ENCODE assay signal across 8 cellular contexts in genomic region chr13:44191504-44192171, GRCh38.
A peak's percentile ranks its signal among the peaks of the same experiment; 100 is the strongest.
DNase-seq lines count a peak whose midpoint lies in the region; ATAC-seq, FAIRE-seq and TF ChIP-seq lines count a peak whose summit lies in the region.

No MANE protein-coding gene starts in this region.

- H4K20me1 ChIP-seq in mammary epithelial cell (ENCODE audit: insufficient read depth, low read length), result no peaks in the 10 kb centered on the region

- peak overlapping the region; percentile 0 for H3K27ac Mint-ChIP-seq in T-helper 17 cell

- ATAC-seq in T-helper 17 cell (peak; percentile 86), HG03039 (IDR thresholded peaks at IDR 0.05; ENCODE audit: unreplicated experiment) (no peak)

- H3K9ac ChIP-seq in mammary epithelial cell (ENCODE audit: insufficient read depth, low read length), result no peak overlapping the region

- peaks cover 26% of the 10 kb centered on the region for H3K4me1 ChIP-seq in mammary epithelial cell (ENCODE audit: insufficient read depth, low read length)

- H3K4me2 ChIP-seq in mammary epithelial cell (ENCODE audit: insufficient read depth, low read depth, low read length), result no peak overlapping the region

- peaks cover 4% of the 10 kb centered on the region for H3K27me3 Mint-ChIP-seq in T-helper 17 cell

- dilution Hi-C loops in mammary epithelial cell (cut with HindIII; ENCODE audit: low sequenced_read_pairs), result no loop called here

- intact Hi-C loops in mammary epithelial cell (cut with micrococcal nuclease), result loop anchor here (1.0 to 2.0 kb wide), 2 partner anchors 121 to 245 kb away; no protein-coding TSS in a partner anchor

- BruUV-seq in mammary epithelial cell (replicated peaks; lab: Mats Ljungman, UMichigan), result no TSS peak

- TF ChIP-seq POLR2A in H54 (IDR thresholded peaks at IDR 0.05; ENCODE audit: low read depth, low read length), result no peak

- H3K27me3 ChIP-seq in mammary epithelial cell (ENCODE audit: insufficient read depth, low read length), result no peaks in the 10 kb centered on the region

- no peak overlapping the region for H3K4me3 ChIP-seq in mammary epithelial cell (replicated peaks in 1 of 3; ENCODE audit: insufficient read depth in 1 of 3, low read depth in 2 of 3, low read length in 3 of 3)

- H3K9me3 ChIP-seq in T-helper 17 cell (ENCODE audit: control insufficient read depth, low read length, poor library complexity, severe bottlenecking) (no peaks in the 10 kb centered on the region), mammary epithelial cell (replicated peaks; ENCODE audit: insufficient read depth, low read length) (no peaks in the 10 kb centered on the region)

- CTCF ChIA-PET in mammary epithelial cell (lab: Charles Lee; ENCODE audit: low non-redundant PET), result interaction anchor here (0.5 to 0.7 kb wide), 2 partner anchors 61 to 165 kb away, joined by 3 to 9 read pairs; no protein-coding TSS in a partner anchor

- peak; percentile 53 to 62 for TF ChIP-seq CTCF in mammary epithelial cell (conservative IDR thresholded peaks at IDR 0.05 in 1 of 2, IDR thresholded peaks at IDR 0.05 in 1 of 2; ENCODE audit: extremely low read depth in 1 of 2, insufficient read depth in 1 of 2, low read depth in 1 of 2, low read length in 2 of 2)

- peaks cover 13% of the 10 kb centered on the region for H3K4me1 Mint-ChIP-seq in T-helper 17 cell

- H3K27ac ChIP-seq in mammary epithelial cell (ENCODE audit: insufficient read depth, low read depth, low read length), result no peak overlapping the region

- H3K4me3 Mint-ChIP-seq in T-helper 17 cell, result no peak overlapping the region

- H3K79me2 ChIP-seq in mammary epithelial cell (ENCODE audit: insufficient read depth, low read length), result no peaks in the 10 kb centered on the region

- peaks cover 5% of the 10 kb centered on the region for H3K36me3 Mint-ChIP-seq in T-helper 17 cell (ENCODE audit: low read depth)

- in situ Hi-C loops in mammary epithelial cell (cut with MboI; ENCODE audit: low sequenced_read_pairs in 2 of 2), result loop anchor here in 1 of 2 donors (10.0 kb wide), 1 partner anchor 243 kb away; no protein-coding TSS in a partner anchor

- no peak overlapping the region for H2AFZ ChIP-seq in mammary epithelial cell (ENCODE audit: low read depth, low read length)

- FAIRE-seq in H54 (lab: Jason Lieb, UNC), result no peak

- WGBS in mammary epithelial cell (ENCODE audit: low coverage, missing lambda C conversion rate), result 73% methylated on average over 15 of the region's 15 CpGs

- H3K36me3 ChIP-seq in mammary epithelial cell (ENCODE audit: insufficient read depth, low read length), result no peaks in the 10 kb centered on the region

- DNase-seq in ELR (ENCODE audit: low read depth) (peak; percentile 71), MV-4-11 (lab: John Stamatoyannopoulos, UW) (peak; percentile 76), T-helper 17 cell (no peak), mammary epithelial cell (peak; percentile 70), iris pigment epithelial cell (ENCODE audit: low read depth) (peak; percentile 84), H54 (ENCODE audit: insufficient read length, low spot score) (no peak)
- peak; percentile 29 for DNase-seq in stimulated activated CD4-positive, alpha-beta T cell treated with anti-CD3 and anti-CD28 coated beads, Interleukin-2, amount 100 ng/mL, for 4 hours (ENCODE audit: low read depth)

Comparison
In these comparisons a context has a peak if more than half of its experiments do, and no peak if none do; other contexts are left out.
1. DNase-seq: peak in ELR (single experiment), MV-4-11 (single experiment), mammary epithelial cell (single experiment), iris pigment epithelial cell (single experiment) and stimulated activated CD4-positive, alpha-beta T cell treated with anti-CD3 and anti-CD28 coated beads, Interleukin-2, amount 100 ng/mL, for 4 hours (single experiment); none in T-helper 17 cell (0 of 3) and H54 (single experiment).